ENCODE assay signal across 8 cellular contexts in the genomic region with DNA sequence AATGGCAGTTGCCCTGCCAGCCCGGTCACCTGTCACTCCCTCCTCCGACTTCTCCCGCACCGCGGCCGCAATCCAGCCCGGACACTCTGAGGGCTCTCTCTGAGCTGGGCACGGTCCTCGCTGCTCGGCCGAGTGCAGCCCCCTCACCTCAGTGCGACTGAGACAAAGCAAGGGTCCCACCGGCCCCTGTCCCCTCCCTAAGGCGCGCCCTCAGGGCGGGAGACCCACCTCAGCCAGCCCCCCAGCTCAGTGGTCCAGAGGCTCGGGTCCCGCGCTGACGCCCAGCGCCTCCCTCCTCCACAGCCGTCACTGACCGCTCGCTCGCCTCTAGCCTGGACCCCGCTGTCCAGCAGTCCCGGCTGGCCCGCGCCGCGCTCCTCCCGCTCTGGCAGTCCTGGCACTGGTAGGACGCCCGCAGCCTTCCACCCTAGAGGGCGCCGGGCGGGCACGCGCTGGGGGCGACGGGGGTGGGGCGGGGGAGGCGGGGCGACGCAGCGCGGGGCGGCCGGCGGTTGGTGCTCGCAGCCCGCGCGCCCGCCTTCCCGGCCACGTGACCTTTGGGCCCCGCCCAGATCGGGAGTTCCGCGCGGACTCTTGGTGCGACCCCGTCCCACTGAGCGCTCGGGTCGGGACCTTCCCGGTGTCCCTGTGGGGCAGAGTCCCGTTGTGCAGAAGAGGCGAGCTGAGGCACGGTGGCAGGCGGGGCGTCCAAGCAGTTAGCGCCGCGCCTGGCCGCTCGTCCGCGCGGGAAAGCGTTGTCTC. TPM values are rescaled to one million over a fixed set of nuclear protein-coding genes. Genes with fewer than 3 reads are reported as not detected.
A peak's percentile ranks its signal among the peaks of the same experiment; 100 is the strongest.
DNase-seq lines count a peak whose midpoint lies in the region; ATAC-seq and TF ChIP-seq lines count a peak whose summit lies in the region.

No MANE protein-coding gene starts in this region.

- no peak overlapping the region for H3K27ac ChIP-seq in CD4-positive, CD25-positive, alpha-beta regulatory T cell (ENCODE audit: insufficient read depth, low read length, poor library complexity, severe bottlenecking)
- H3K27ac ChIP-seq in OCI-LY1 (ENCODE audit: low read depth, low read length, poor library complexity, severe bottlenecking) (no peak overlapping the region), esophagus (ENCODE audit: low read depth in 2 of 2, low read length in 1 of 2) (peak overlapping the region; percentile 52 to 66), mucosa of rectum (ENCODE audit: low read depth in 2 of 2, low read length in 2 of 2) (peak overlapping the region; percentile 24 to 42)

- peak overlapping the region in 2 of 3 donors; percentile 56 to 58 for H3K27ac Mint-ChIP-seq in CD4-positive, CD25-positive, alpha-beta regulatory T cell

- ATAC-seq in CD4-positive, CD25-positive, alpha-beta regulatory T cell (ENCODE audit: low read depth in 2 of 2), result peak; percentile 88 to 89
- ATAC-seq in GM19463 (IDR thresholded peaks at IDR 0.05; ENCODE audit: unreplicated experiment), result peak; percentile 83

- peak overlapping the region; percentile 86 for H3K4me3 ChIP-seq in CD4-positive, CD25-positive, alpha-beta regulatory T cell (ENCODE audit: low read depth, low read length)
- H3K4me3 ChIP-seq in OCI-LY1 (ENCODE audit: low read depth, low read length, poor library complexity, severe bottlenecking) (peak overlapping the region; percentile 73), esophagus (ENCODE audit: low read depth in 1 of 2, low read length in 2 of 2) (peak overlapping the region; percentile 54 to 84), mucosa of rectum (ENCODE audit: low read length in 2 of 2) (peak overlapping the region; percentile 83 to 96)

- peaks cover 0 to 1% (median 0%) of the 10 kb centered on the region in 7 donors for H3K9me3 Mint-ChIP-seq in CD4-positive, CD25-positive, alpha-beta regulatory T cell

- DNase-seq in CD4-positive, CD25-positive, alpha-beta regulatory T cell, result peak; percentile 72 to 80 (median 74)
- DNase-seq in HT-29 (ENCODE audit: low spot score) (peak; percentile 55), activated T-cell treated with anti-CD3 and anti-CD28 coated beads for 4 hours (peak; percentile 73)
- peak; percentile 63 to 66 for DNase-seq in stimulated activated CD8-positive, alpha-beta memory T cell treated with anti-CD3 and anti-CD28 coated beads, Interleukin-4, amount 100 ng/mL, for 4 hours (ENCODE audit: low read depth in 2 of 2, low spot score in 1 of 2)

- H3F3A ChIP-seq in OCI-LY1 (ENCODE audit: insufficient read depth, low read length), result no peaks in the 10 kb centered on the region

- H3K27me3 ChIP-seq in CD4-positive, CD25-positive, alpha-beta regulatory T cell (ENCODE audit: control insufficient read depth, insufficient read depth, low read length), result no peaks in the 10 kb centered on the region
- H3K27me3 ChIP-seq in OCI-LY1 (ENCODE audit: insufficient read depth, low read length) (no peaks in the 10 kb centered on the region), esophagus (ENCODE audit: control insufficient read depth in 1 of 2, insufficient read depth in 2 of 2, low read length in 2 of 2) (no peaks in the 10 kb centered on the region), mucosa of rectum (ENCODE audit: control insufficient read depth in 2 of 2, insufficient read depth in 2 of 2, low read length in 2 of 2) (no peaks in the 10 kb centered on the region)

- peak overlapping the region; percentile 87 to 94 (median 91) for H3K4me3 Mint-ChIP-seq in CD4-positive, CD25-positive, alpha-beta regulatory T cell

- H3K4me2 ChIP-seq in OCI-LY1 (ENCODE audit: low read length), result peak overlapping the region; percentile 83

- no peaks in the 10 kb centered on the region for H4K20me1 ChIP-seq in OCI-LY1 (ENCODE audit: insufficient read depth, low read length)

- no peaks in the 10 kb centered on the region for H3K9me2 ChIP-seq in OCI-LY1 (ENCODE audit: low read depth, low read length)

- H3K9ac ChIP-seq in OCI-LY1 (ENCODE audit: low read length) (peak overlapping the region; percentile 69), mucosa of rectum (ENCODE audit: low read depth in 1 of 2, low read length in 2 of 2) (peak overlapping the region; percentile 56 to 71)

- H3K36me3 ChIP-seq in CD4-positive, CD25-positive, alpha-beta regulatory T cell (ENCODE audit: control insufficient read depth, insufficient read depth, low read length), result no peaks in the 10 kb centered on the region
- H3K36me3 ChIP-seq in OCI-LY1 (ENCODE audit: insufficient read depth, low read length) (no peaks in the 10 kb centered on the region), esophagus (ENCODE audit: control insufficient read depth in 2 of 2, insufficient read depth in 2 of 2, low read length in 1 of 2) (no peaks in the 10 kb centered on the region), mucosa of rectum (ENCODE audit: control insufficient read depth in 2 of 2, insufficient read depth in 2 of 2, low read length in 2 of 2) (no peaks in the 10 kb centered on the region)

- no peaks in the 10 kb centered on the region for H3K79me2 ChIP-seq in OCI-LY1 (ENCODE audit: insufficient read depth, low read length)

- peaks cover 16% of the 10 kb centered on the region for H3K27me3 Mint-ChIP-seq in CD4-positive, CD25-positive, alpha-beta regulatory T cell

- H3K36me3 Mint-ChIP-seq in CD4-positive, CD25-positive, alpha-beta regulatory T cell, result no peaks in the 10 kb centered on the region

- peaks cover 19% of the 10 kb centered on the region for H3K4me1 ChIP-seq in CD4-positive, CD25-positive, alpha-beta regulatory T cell (ENCODE audit: control insufficient read depth, insufficient read depth, low read length, poor library complexity, severe bottlenecking)
- peaks cover 16% of the 10 kb centered on the region for H3K4me1 ChIP-seq in OCI-LY1 (ENCODE audit: insufficient read depth, low read length, severe bottlenecking)
- H3K4me1 ChIP-seq in esophagus (ENCODE audit: control insufficient read depth in 2 of 2, insufficient read depth in 2 of 2, low read length in 1 of 2), result peaks cover 0 to 5% of the 10 kb centered on the region in 2 donors
- H3K4me1 ChIP-seq in mucosa of rectum (ENCODE audit: control insufficient read depth in 2 of 2, insufficient read depth in 2 of 2, low read length in 2 of 2), result peaks cover 15 to 16% of the 10 kb centered on the region in 2 donors

- no peak for TF ChIP-seq CTCF in OCI-LY1 (IDR thresholded peaks at IDR 0.05; ENCODE audit: low read length)

- H3K4me1 Mint-ChIP-seq in CD4-positive, CD25-positive, alpha-beta regulatory T cell, result peaks cover 3 to 20% (median 11%) of the 10 kb centered on the region in 4 donors

- H3K9me3 ChIP-seq in CD4-positive, CD25-positive, alpha-beta regulatory T cell (ENCODE audit: control insufficient read depth in 2 of 2, low read length in 2 of 2), result no peaks in the 10 kb centered on the region
- H3K9me3 ChIP-seq in OCI-LY1 (ENCODE audit: low read length) (no peaks in the 10 kb centered on the region), esophagus (ENCODE audit: control insufficient read depth in 2 of 2, insufficient read depth in 1 of 2, low read depth in 1 of 2, low read length in 1 of 2) (no peaks in the 10 kb centered on the region), mucosa of rectum (ENCODE audit: control insufficient read depth in 2 of 2, low read length in 2 of 2) (no peaks in the 10 kb centered on the region)

- peak overlapping the region; percentile 30 for H2AFZ ChIP-seq in OCI-LY1 (ENCODE audit: low read length)

- WGBS in esophagus, 2 donors, result 1% methylated on average over 72 to 82 of the region's 82 CpGs

RNA-seq across cellular contexts. Expression of a gene that starts 7.9 kb away (rescaled TPM):
- total RNA-seq in CD4-positive, CD25-positive, alpha-beta regulatory T cell, result 35.0 TPM
- 10 to 100 TPM; 26.9 to 30.5 (median 29.5) TPM for polyA plus RNA-seq in CD4-positive, CD25-positive, alpha-beta regulatory T cell
- total RNA-seq in HT-29 (2014; rRNA removed; shearing (Covaris generic)), result 23.6 and 28.4 TPM in 2 replicates
- polyA plus RNA-seq in esophagus, result 10 to 100 TPM in 1 of 2 donors, 1 to 10 TPM in 1; 6.6 to 12.2 TPM

RNA-seq across cellular contexts. Expression of a gene that starts 43.5 kb away (rescaled TPM):
- total RNA-seq in CD4-positive, CD25-positive, alpha-beta regulatory T cell, result 1.2 TPM
- polyA plus RNA-seq in CD4-positive, CD25-positive, alpha-beta regulatory T cell, result under 1 TPM; 0.22 to 0.58 (median 0.51) TPM
- total RNA-seq in HT-29 (2014; rRNA removed; shearing (Covaris generic)), result 0.76 TPM in 1 of 2 replicates, not detected in the other
- polyA plus RNA-seq in esophagus, result 1 to 10 TPM; 2.8 to 5.9 TPM

Comparison
In these comparisons a context has a peak if more than half of its experiments do, and no peak if none do; other contexts are left out.
1. H3K27ac ChIP-seq: peak in esophagus (2 of 2) and mucosa of rectum (2 of 2); none in CD4-positive, CD25-positive, alpha-beta regulatory T cell (single experiment) and OCI-LY1 (single experiment).
2. Peak in every context shown above with its lines, with median percentiles within 50 percentile points of each other: DNase-seq and H3K4me3 ChIP-seq.